In the genomic region with DNA sequence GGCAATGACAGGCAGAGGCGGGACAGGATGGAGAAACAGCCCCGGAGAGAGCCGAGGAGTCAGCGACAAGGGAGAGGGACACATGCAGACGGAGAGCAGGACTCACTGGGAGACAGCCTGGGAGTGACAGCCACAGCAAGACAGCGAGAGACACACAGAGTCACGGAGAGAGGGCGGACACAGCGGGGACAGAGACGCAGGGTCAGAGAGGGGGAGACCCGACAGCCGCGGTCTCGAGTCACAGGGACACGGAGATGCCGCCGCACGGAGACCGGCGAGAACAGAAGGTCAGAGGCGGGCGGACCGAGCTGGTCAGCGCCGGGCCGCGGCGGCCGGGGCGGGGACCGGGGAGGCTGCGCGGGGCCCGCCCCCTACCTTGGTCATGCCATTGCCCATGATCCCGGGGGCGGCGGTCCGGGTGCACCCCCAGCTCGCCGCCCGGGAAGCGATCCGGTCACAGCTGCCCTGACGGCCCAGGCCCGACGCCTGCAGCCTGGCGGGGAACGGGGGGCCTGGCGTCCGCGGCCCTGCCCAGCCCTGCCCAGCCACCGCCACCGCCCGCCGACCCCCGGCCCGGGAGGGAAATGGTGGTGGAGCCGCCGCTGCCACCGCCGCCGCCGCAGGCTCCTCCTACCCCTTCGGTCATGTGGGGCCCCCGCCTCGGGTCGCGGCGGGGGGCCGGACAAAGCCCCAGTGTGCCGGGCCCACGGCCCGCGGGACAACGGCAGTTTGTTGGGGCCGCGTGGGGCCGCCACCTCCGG, we compare ENCODE assay signal across 8 cellular contexts. TPM values are rescaled to one million over a fixed set of nuclear protein-coding genes. Genes with fewer than 3 reads are reported as not detected.
DNase-seq lines count a peak whose midpoint lies in the region; ATAC-seq and TF ChIP-seq lines count a peak whose summit lies in the region.

A gene with protein sequence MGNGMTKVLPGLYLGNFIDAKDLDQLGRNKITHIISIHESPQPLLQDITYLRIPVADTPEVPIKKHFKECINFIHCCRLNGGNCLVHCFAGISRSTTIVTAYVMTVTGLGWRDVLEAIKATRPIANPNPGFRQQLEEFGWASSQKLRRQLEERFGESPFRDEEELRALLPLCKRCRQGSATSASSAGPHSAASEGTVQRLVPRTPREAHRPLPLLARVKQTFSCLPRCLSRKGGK (minus strand): TSS at position 586 of the 761 bp plus-strand sequence. CDS start 190 bp downstream, at position 396.
A gene with protein sequence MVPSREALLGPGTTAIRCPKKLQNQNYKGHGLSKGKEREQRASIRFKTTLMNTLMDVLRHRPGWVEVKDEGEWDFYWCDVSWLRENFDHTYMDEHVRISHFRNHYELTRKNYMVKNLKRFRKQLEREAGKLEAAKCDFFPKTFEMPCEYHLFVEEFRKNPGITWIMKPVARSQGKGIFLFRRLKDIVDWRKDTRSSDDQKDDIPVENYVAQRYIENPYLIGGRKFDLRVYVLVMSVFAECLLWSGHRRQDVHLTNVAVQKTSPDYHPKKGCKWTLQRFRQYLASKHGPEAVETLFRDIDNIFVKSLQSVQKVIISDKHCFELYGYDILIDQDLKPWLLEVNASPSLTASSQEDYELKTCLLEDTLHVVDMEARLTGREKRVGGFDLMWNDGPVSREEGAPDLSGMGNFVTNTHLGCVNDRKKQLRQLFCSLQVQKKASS (plus strand): TSS at position 693 of the 761 bp plus-strand sequence. CDS start 493 bp downstream, outside the sequence.

- H3K4me3 Mint-ChIP-seq in natural killer cell, result peak within 1 kb of the TSS; percentile 85

- H3K36me3 ChIP-seq in A673 (ENCODE audit: insufficient read depth, low read length, poor library complexity, severe bottlenecking), result no peaks in the 10 kb centered on the region

- no peaks in the 10 kb centered on the region for H3K36me3 Mint-ChIP-seq in natural killer cell

- H3K27ac ChIP-seq in A673 (ENCODE audit: low read depth, low read length, poor library complexity, severe bottlenecking), result no peak within 1 kb of the TSS

- no peak for TF ChIP-seq CTCF in A673 (conservative IDR thresholded peaks at IDR 0.05; ENCODE audit: low read depth, low read length)
- no peak for TF ChIP-seq CTCF in GM12875 (IDR thresholded peaks at IDR 0.05; ENCODE audit: borderline replicate concordance, insufficient read depth, low read depth, low read length)
- no peak for TF ChIP-seq CTCF in WI38 (IDR thresholded peaks at IDR 0.05; ENCODE audit: low read depth, low read length)
- TF ChIP-seq CTCF in fibroblast of pulmonary artery (IDR thresholded peaks at IDR 0.05; ENCODE audit: low read length, missing control alignments), result no peak
- no peak for TF ChIP-seq CTCF in natural killer cell (IDR thresholded peaks at IDR 0.05)

- no peaks in the 10 kb centered on the region for H3K9me3 ChIP-seq in A673 (ENCODE audit: low read depth, low read length, poor library complexity, severe bottlenecking)

- no peaks in the 10 kb centered on the region for H3K9me3 Mint-ChIP-seq in natural killer cell

- H3K4me3 ChIP-seq in A673 (ENCODE audit: low read depth, low read length, poor library complexity, severe bottlenecking) (peak within 1 kb of the TSS; percentile 49), GM12875 (ENCODE audit: low read depth, low read length) (peak within 1 kb of the TSS; percentile 34), WI38 (ENCODE audit: low read depth, low read length) (peak within 1 kb of the TSS; percentile 29), fibroblast of pulmonary artery (replicated peaks; ENCODE audit: low read depth, low read length) (peak within 1 kb of the TSS; percentile 25)

- no TSS peak for BruUV-seq in A673 (replicated peaks; lab: Mats Ljungman, UMichigan)

- H3K4me1 Mint-ChIP-seq in natural killer cell, result peaks cover 13 to 18% of the 10 kb centered on the region in 2 donors

- peaks cover 54% of the 10 kb centered on the region for H3K27me3 ChIP-seq in A673 (replicated peaks; ENCODE audit: insufficient read depth, low read depth, low read length, poor library complexity)

- intact Hi-C loops in A673 (cut with micrococcal nuclease; ENCODE audit: unreplicated experiment), result no loop called here
- intact Hi-C loops in natural killer cell (cut with micrococcal nuclease), result no loop called here

- H3K27ac Mint-ChIP-seq in natural killer cell, result peak within 1 kb of the TSS in 1 of 2 donors; percentile 76

- no peaks in the 10 kb centered on the region for H3K4me1 ChIP-seq in A673 (ENCODE audit: insufficient read depth, low read length, poor library complexity, severe bottlenecking)

- H3K27me3 Mint-ChIP-seq in natural killer cell (ENCODE audit: low read depth in 2 of 2), result peaks cover 45 to 50% of the 10 kb centered on the region in 2 donors

- POLR2A ChIA-PET in A673 (lab: Charles Lee; ENCODE audit: low non-redundant PET), result no interaction called here

- CTCF ChIA-PET in A673 (lab: Charles Lee), result no interaction called here

- ATAC-seq in natural killer cell (peak; percentile 30 to 66 (median 63)), HG03460 (IDR thresholded peaks at IDR 0.05; ENCODE audit: unreplicated experiment) (no peak)

- DNase-seq in A673 (ENCODE audit: low spot score), result no peak
- DNase-seq in fibroblast of pulmonary artery (ENCODE audit: low read depth), result no peak
- DNase-seq in natural killer cell, result no peak
- no peak for DNase-seq in DMS114 treated with DMSO at 0.1 percent for 48 hours (lab: John Stamatoyannopoulos, UW; ENCODE audit: unreplicated experiment)
- no peak for DNase-seq in kidney glomerular epithelial cell (lab: John Stamatoyannopoulos, UW)

RNA-seq across cellular contexts. Expression of the first gene that starts in this region (rescaled TPM):
- total RNA-seq in A673 (2021) (0.31 TPM in 1 of 2 replicates, not detected in the other), natural killer cell (not detected)

RNA-seq across cellular contexts. Expression of the second gene that starts in this region (rescaled TPM):
- not detected in 2 replicates for total RNA-seq in A673 (2021)
- not detected for total RNA-seq in natural killer cell

Comparison
In these comparisons a context has a peak if more than half of its experiments do, and no peak if none do; other contexts are left out.
1. Peak in ATAC-seq in natural killer cell; RNA of the genes that start here not detected or under 1 TPM.